8 cellular contexts compared by ENCODE assay signal in the genomic region with DNA sequence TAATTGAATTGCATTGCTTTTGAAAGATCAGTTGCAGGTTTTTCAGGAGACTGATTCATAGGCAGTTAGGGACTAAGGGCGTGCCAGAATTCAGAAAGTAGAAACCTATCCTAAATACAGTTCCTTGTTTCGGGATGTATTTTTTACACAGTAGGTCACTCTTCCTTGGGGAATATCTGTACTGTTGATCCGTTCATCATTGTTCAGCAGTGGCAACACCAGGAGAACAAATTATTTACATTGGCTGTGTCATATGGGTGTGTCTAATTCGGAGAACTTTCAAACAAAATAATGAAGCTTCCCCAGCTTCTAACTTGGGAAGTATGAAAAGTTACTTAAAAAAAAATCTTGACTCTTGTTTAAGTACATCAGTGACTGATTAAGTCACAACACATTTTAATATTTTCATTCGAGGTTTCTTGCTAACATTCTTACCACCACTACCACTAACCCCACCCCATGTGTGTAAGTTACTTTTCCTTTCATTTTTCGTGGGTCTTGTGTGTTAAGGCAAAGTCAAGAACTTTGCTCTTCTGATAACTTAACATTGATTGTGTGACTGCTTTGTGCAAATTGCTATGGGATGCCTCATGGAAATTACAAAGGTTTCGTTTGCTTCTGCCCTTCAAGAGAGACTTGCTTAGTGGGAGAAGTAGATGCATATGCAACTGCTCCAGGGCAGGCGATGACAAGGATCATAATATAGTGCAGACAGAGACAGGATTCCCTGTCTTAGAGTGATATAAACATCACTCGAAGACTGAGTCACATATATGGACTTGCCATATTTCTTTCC. TPM values are rescaled to one million over a fixed set of nuclear protein-coding genes. Genes with fewer than 3 reads are reported as not detected.
A peak's percentile ranks its signal among the peaks of the same experiment; 100 is the strongest.
DNase-seq lines count a peak whose midpoint lies in the region; ATAC-seq and TF ChIP-seq lines count a peak whose summit lies in the region.

No MANE protein-coding gene starts in this region.

- TF ChIP-seq CTCF in AG10803 (conservative IDR thresholded peaks at IDR 0.05; ENCODE audit: low read length) (no peak), heart right ventricle (IDR thresholded peaks at IDR 0.05) (no peak)

- no peaks in the 10 kb centered on the region for H3K27me3 ChIP-seq in heart right ventricle

- H3K4me3 ChIP-seq in AG10803 (ENCODE audit: low read length) (peak overlapping the region; percentile 52), heart right ventricle (peak overlapping the region; percentile 8 to 61 (median 50))

- ATAC-seq in GM18867 (IDR thresholded peaks at IDR 0.05; ENCODE audit: unreplicated experiment) = peak; percentile 64
- ATAC-seq in HG03280 (IDR thresholded peaks at IDR 0.05; ENCODE audit: unreplicated experiment) = peak; percentile 60
- peak in 7 of 8 donors; percentile 27 to 88 (median 73) for ATAC-seq in heart right ventricle
- peak; percentile 80 for ATAC-seq in stimulated activated naive CD8-positive, alpha-beta T cell treated with anti-CD3 and anti-CD28 coated beads, Interleukin-15, Interleukin-2, amounts not matched to agents 100 U/mL and 50 U/mL, for 24 hours

- intact Hi-C loops in heart right ventricle (cut with DNase I) = loop anchor here in 9 of 10 donors (1.0 to 10.0 kb wide), 8 partner anchors 75 to 533 kb away; no protein-coding TSS in a partner anchor

- H3K9me3 ChIP-seq in heart right ventricle = no peaks in the 10 kb centered on the region

- peaks cover 0 to 28% (median 11%) of the 10 kb centered on the region in 9 donors for H3K4me1 ChIP-seq in heart right ventricle

- 21 to 27% methylated on average over 9 of the region's 9 CpGs for WGBS in heart right ventricle, 2 donors

- peak overlapping the region; percentile 21 to 86 (median 72) for H3K27ac ChIP-seq in heart right ventricle

- peak; percentile 53 for DNase-seq in AG10803 (ENCODE audit: low read depth)
- DNase-seq in activated T-cell treated with anti-CD3 and anti-CD28 coated beads, Interleukin-2, amount 50 U/mL, for 48 hours = peak; percentile 24 to 25
- no peak for DNase-seq in heart right ventricle
- no peak for DNase-seq in stimulated activated naive CD8-positive, alpha-beta T cell treated with anti-CD3 and anti-CD28 coated beads, Interleukin-15, Interleukin-2, amounts not matched to agents 100 U/mL and 50 U/mL, for 24 hours
- no peak for DNase-seq in cerebellum (ENCODE audit: low spot score)
- DNase-seq in activated CD4-positive, CD25-positive, alpha-beta regulatory T cell (lab: John Stamatoyannopoulos, UW) = no peak

- H3K36me3 ChIP-seq in heart right ventricle = no peaks in the 10 kb centered on the region

RNA-seq across cellular contexts. Expression of a gene that starts 43.8 kb away (rescaled TPM):
- 10 to 100 TPM; 17.4 to 25.9 (median 22.9) TPM for total RNA-seq in heart right ventricle
- 10 to 100 TPM; 15.9 to 20.6 TPM for polyA plus RNA-seq in heart right ventricle
- 11.2 TPM for total RNA-seq in cerebellum

Comparison
In these comparisons a context has a peak if more than half of its experiments do, and no peak if none do; other contexts are left out.
1. DNase-seq: peak in AG10803 (single experiment) and activated T-cell treated with anti-CD3 and anti-CD28 coated beads, Interleukin-2, amount 50 U/mL, for 48 hours (2 of 2); none in heart right ventricle (0 of 2), stimulated activated naive CD8-positive, alpha-beta T cell treated with anti-CD3 and anti-CD28 coated beads, Interleukin-15, Interleukin-2, amounts not matched to agents 100 U/mL and 50 U/mL, for 24 hours (single experiment), cerebellum (single experiment) and activated CD4-positive, CD25-positive, alpha-beta regulatory T cell (0 of 4).
2. Peak in every context shown above with its lines, with median percentiles within 50 percentile points of each other: ATAC-seq.